ENCODE assay signal across 17 cellular contexts in the genomic region with DNA sequence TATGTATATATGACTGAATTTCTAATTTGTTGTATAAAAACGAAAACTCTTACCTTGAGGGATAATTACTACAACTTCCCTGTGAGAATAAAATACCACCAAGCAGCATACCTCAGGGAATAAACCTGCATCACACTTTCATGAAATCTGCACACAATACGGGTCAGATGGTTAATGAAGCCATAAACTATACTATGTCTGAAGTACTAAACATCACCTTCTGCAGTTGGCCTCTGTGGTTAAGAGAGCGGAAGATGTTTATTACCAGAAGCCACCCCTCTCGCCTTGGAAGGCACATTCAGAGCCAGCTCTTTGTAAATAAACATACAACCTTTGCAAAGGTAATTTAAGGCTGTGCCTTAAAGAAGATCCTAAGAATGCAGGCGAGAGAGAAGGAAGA.
DNase-seq lines count a peak whose midpoint lies in the region; ATAC-seq and TF ChIP-seq lines count a peak whose summit lies in the region.
"Had no signal": no experiment of that assay in that cellular context is flagged by ENCODE, and none has a peak within 500 bp of the region (broad histone marks: within the 10 kb centered on the region; RNA-seq: fewer than 3 reads in every experiment).

No MANE protein-coding gene starts in this region.

- peak overlapping the region; percentile 68 for H3K4me2 ChIP-seq in Loucy (ENCODE audit: low read depth, low read length, poor library complexity, severe bottlenecking)

- no peaks in the 10 kb centered on the region for H3K36me3 ChIP-seq in CD8-positive, alpha-beta memory T cell (ENCODE audit: insufficient read depth, low read length)
- no peaks in the 10 kb centered on the region for H3K36me3 ChIP-seq in Loucy (ENCODE audit: insufficient read depth, low read length)
- H3K36me3 ChIP-seq: BE2C had no signal

- ATAC-seq in natural killer cell = peak; percentile 16 to 45 (median 40)
- no peak for ATAC-seq in HG02763 (IDR thresholded peaks at IDR 0.05; ENCODE audit: unreplicated experiment)
- ATAC-seq: K562 had no signal

- peak overlapping the region; percentile 6 for H3K27ac Mint-ChIP-seq in T-helper 2 cell treated with Interferon-gamma antibody and Interleukin-4, amounts not matched to agents 5 μg/mL and 100 μg/mL, for 36 hours
- peak overlapping the region in 7 of 8 donors; percentile 15 to 88 (median 53) for H3K27ac Mint-ChIP-seq in CD8-positive, alpha-beta memory T cell
- H3K27ac Mint-ChIP-seq in natural killer cell = peak overlapping the region; percentile 88 to 90

- no peak overlapping the region for H2AFZ ChIP-seq in Loucy (ENCODE audit: low read length)

- H3K79me2 ChIP-seq in Loucy (ENCODE audit: insufficient read depth, low read length) = no peaks in the 10 kb centered on the region

- 0 out of 2 replicates have a peak, but pooled peaks cover 4% of the 10 kb centered on the region for H3F3A ChIP-seq in Loucy (ENCODE audit: low read depth)

- no peaks in the 10 kb centered on the region for H3K9me3 Mint-ChIP-seq in T-helper 2 cell treated with Interferon-gamma antibody and Interleukin-4, amounts not matched to agents 5 μg/mL and 100 μg/mL, for 36 hours
- H3K9me3 Mint-ChIP-seq in CD8-positive, alpha-beta memory T cell = peaks cover 0 to 2% (median 0%) of the 10 kb centered on the region in 5 donors
- H3K9me3 Mint-ChIP-seq in natural killer cell = no peaks in the 10 kb centered on the region

- H3K9ac ChIP-seq in Loucy (ENCODE audit: low read depth, low read length, poor library complexity, severe bottlenecking) = peak overlapping the region; percentile 68

- DNase-seq in T-helper 2 cell treated with Interferon-gamma antibody and Interleukin-4, amounts not matched to agents 5 μg/mL and 100 μg/mL, for 36 hours (ENCODE audit: low spot score) = no peak
- no peak for DNase-seq in T-helper 2 cell
- DNase-seq in CD8-positive, alpha-beta memory T cell = no peak
- no peak for DNase-seq in natural killer cell
- DNase-seq in HuH-7 (ENCODE audit: low spot score) = no peak
- no peak for DNase-seq in SIG-M5 treated with dmso at 0.1 percent for 504 hours (lab: John Stamatoyannopoulos, UW; ENCODE audit: unreplicated experiment)
- DNase-seq: 8988T; BE2C; CD4-positive, alpha-beta memory T cell; DMS79 treated with DMSO at 0.1 percent for 48 hours; HCEC 1CT; NCI-H1048; NCI-H2081 treated with DMSO at 0.1 percent for 48 hours; NCI-H510A treated with DMSO at 0.1 percent for 48 hours had no signal

- TF ChIP-seq CTCF in Loucy (conservative IDR thresholded peaks at IDR 0.05; ENCODE audit: low read length) (no peak), natural killer cell (IDR thresholded peaks at IDR 0.05) (no peak)

- no peaks in the 10 kb centered on the region for H3K9me3 ChIP-seq in CD8-positive, alpha-beta memory T cell (ENCODE audit: low read length)
- no peaks in the 10 kb centered on the region for H3K9me3 ChIP-seq in Loucy (ENCODE audit: insufficient read depth, low read depth, low read length)
- H3K9me3 ChIP-seq: BE2C had no signal

- H3K36me3 Mint-ChIP-seq in T-helper 2 cell treated with Interferon-gamma antibody and Interleukin-4, amounts not matched to agents 5 μg/mL and 100 μg/mL, for 36 hours (ENCODE audit: low read depth) = no peaks in the 10 kb centered on the region
- no peaks in the 10 kb centered on the region for H3K36me3 Mint-ChIP-seq in CD8-positive, alpha-beta memory T cell
- no peaks in the 10 kb centered on the region for H3K36me3 Mint-ChIP-seq in natural killer cell
- H3K36me3 Mint-ChIP-seq: CD4-positive, alpha-beta memory T cell had no signal

- H3K27ac ChIP-seq in CD8-positive, alpha-beta memory T cell (ENCODE audit: low read depth, low read length) = no peak overlapping the region

- no peaks in the 10 kb centered on the region for H3K27me3 ChIP-seq in CD8-positive, alpha-beta memory T cell (ENCODE audit: insufficient read depth, low read length, poor library complexity, severe bottlenecking)
- H3K27me3 ChIP-seq in Loucy (ENCODE audit: insufficient read depth, low read length, poor library complexity, severe bottlenecking) = no peaks in the 10 kb centered on the region
- H3K27me3 ChIP-seq: BE2C had no signal

- intact Hi-C loops in natural killer cell (cut with micrococcal nuclease) = loop anchor here (10.0 kb wide), 1 partner anchor 1704 kb away; no protein-coding TSS in a partner anchor

- H3K9me2 ChIP-seq in Loucy (replicated peaks; ENCODE audit: low read depth, low read length) = no peaks in the 10 kb centered on the region

- H4K20me1 ChIP-seq in Loucy (ENCODE audit: insufficient read depth, low read length, poor library complexity, severe bottlenecking) = no peaks in the 10 kb centered on the region

- peaks cover 54% of the 10 kb centered on the region for H3K4me1 Mint-ChIP-seq in T-helper 2 cell treated with Interferon-gamma antibody and Interleukin-4, amounts not matched to agents 5 μg/mL and 100 μg/mL, for 36 hours (ENCODE audit: low read depth)
- H3K4me1 Mint-ChIP-seq in CD8-positive, alpha-beta memory T cell = peaks cover 55 to 77% (median 73%) of the 10 kb centered on the region in 3 donors
- H3K4me1 Mint-ChIP-seq in natural killer cell = peaks cover 91 to 96% of the 10 kb centered on the region in 2 donors

- H3K4me1 ChIP-seq in CD8-positive, alpha-beta memory T cell (ENCODE audit: insufficient read depth, low read length) = peaks cover 25% of the 10 kb centered on the region
- H3K4me1 ChIP-seq in Loucy (ENCODE audit: insufficient read depth, low read length, poor library complexity, severe bottlenecking) = peaks cover 80% of the 10 kb centered on the region
- H3K4me1 ChIP-seq: BE2C had no signal

- peak overlapping the region; percentile 28 for H3K4me3 Mint-ChIP-seq in T-helper 2 cell treated with Interferon-gamma antibody and Interleukin-4, amounts not matched to agents 5 μg/mL and 100 μg/mL, for 36 hours
- peak overlapping the region in 6 of 7 donors; percentile 24 to 77 (median 46) for H3K4me3 Mint-ChIP-seq in CD8-positive, alpha-beta memory T cell
- peak overlapping the region; percentile 91 for H3K4me3 Mint-ChIP-seq in natural killer cell

- CTCF ChIA-PET in CD8-positive, alpha-beta memory T cell (lab: Charles Lee) = interaction anchor here (1.4 kb wide), 2 partner anchors 11 to 29 kb away, joined by 3 read pairs; no protein-coding TSS in a partner anchor

- POLR2A ChIA-PET in CD8-positive, alpha-beta memory T cell (lab: Charles Lee) = no interaction called here

- H3K4me3 ChIP-seq in CD8-positive, alpha-beta memory T cell (ENCODE audit: low read length) = no peak overlapping the region
- H3K4me3 ChIP-seq in Loucy (ENCODE audit: low read length, poor library complexity, severe bottlenecking) = peak overlapping the region; percentile 63
- H3K4me3 ChIP-seq: K562 had no signal

- peaks cover 21% of the 10 kb centered on the region for H3K27me3 Mint-ChIP-seq in T-helper 2 cell treated with Interferon-gamma antibody and Interleukin-4, amounts not matched to agents 5 μg/mL and 100 μg/mL, for 36 hours (ENCODE audit: low read depth)
- peaks cover 0 to 1% of the 10 kb centered on the region in 2 donors for H3K27me3 Mint-ChIP-seq in CD8-positive, alpha-beta memory T cell
- H3K27me3 Mint-ChIP-seq in natural killer cell (ENCODE audit: low read depth in 2 of 2) = no peaks in the 10 kb centered on the region
- H3K27me3 Mint-ChIP-seq: CD4-positive, alpha-beta memory T cell had no signal

Comparison
In these comparisons a context has a peak if more than half of its experiments do, and no peak if none do; other contexts are left out.
1. H3K27ac Mint-ChIP-seq: peak in every context shown above with its lines; median percentile 89 in natural killer cell; 53 in CD8-positive, alpha-beta memory T cell; 6 in T-helper 2 cell treated with Interferon-gamma antibody and Interleukin-4, amounts not matched to agents 5 μg/mL and 100 μg/mL, for 36 hours.
2. H3K4me3 Mint-ChIP-seq: peak in every context shown above with its lines; median percentile 91 in natural killer cell; 46 in CD8-positive, alpha-beta memory T cell; 28 in T-helper 2 cell treated with Interferon-gamma antibody and Interleukin-4, amounts not matched to agents 5 μg/mL and 100 μg/mL, for 36 hours.